1 cellular context compared by ENCODE assay signal in the genomic region with DNA sequence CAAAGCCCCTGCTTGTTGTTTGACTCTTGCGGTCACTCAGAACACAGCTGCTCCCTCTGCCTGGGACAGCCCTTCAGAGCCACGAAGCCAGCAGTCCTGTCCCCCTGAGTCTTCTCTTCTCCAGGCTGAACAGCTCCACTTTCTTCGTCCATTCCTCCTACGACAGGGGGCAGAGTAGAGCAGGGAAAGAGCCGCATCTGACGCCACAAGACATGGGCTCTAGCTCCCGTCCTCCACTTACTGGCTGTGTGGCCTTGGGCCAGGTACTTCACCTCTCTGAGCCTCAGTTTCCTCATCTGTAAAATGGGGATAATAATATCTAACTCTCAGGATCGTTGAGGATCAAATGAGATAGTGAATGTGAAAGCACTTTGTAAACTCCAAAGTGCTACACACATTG.
TF ChIP-seq lines count a peak whose summit lies in the region.

No MANE protein-coding gene starts in this region.

TF ChIP-seq in K562, 482 proteins besides CTCF, POLR2A, EP300 and RAD21 (continued from another document and continues in another):
- TF ChIP-seq, protein P1, sequence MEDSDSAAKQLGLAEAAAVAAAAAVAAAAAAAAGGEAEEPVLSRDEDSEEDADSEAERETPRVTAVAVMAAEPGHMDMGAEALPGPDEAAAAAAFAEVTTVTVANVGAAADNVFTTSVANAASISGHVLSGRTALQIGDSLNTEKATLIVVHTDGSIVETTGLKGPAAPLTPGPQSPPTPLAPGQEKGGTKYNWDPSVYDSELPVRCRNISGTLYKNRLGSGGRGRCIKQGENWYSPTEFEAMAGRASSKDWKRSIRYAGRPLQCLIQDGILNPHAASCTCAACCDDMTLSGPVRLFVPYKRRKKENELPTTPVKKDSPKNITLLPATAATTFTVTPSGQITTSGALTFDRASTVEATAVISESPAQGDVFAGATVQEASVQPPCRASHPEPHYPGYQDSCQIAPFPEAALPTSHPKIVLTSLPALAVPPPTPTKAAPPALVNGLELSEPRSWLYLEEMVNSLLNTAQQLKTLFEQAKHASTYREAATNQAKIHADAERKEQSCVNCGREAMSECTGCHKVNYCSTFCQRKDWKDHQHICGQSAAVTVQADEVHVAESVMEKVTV (CRISPR knock-in tag; IDR thresholded peaks at IDR 0.05) = no peak
- TF ChIP-seq CBX1 (IDR thresholded peaks at IDR 0.05; ENCODE audit: low read depth) = 0 out of 2 replicates have a peak, but pooled peaks have one; percentile 87
- no peak for TF ChIP-seq SMARCC2 (IDR thresholded peaks at IDR 0.05; ENCODE audit: low read depth)
- TF ChIP-seq, protein P2, sequence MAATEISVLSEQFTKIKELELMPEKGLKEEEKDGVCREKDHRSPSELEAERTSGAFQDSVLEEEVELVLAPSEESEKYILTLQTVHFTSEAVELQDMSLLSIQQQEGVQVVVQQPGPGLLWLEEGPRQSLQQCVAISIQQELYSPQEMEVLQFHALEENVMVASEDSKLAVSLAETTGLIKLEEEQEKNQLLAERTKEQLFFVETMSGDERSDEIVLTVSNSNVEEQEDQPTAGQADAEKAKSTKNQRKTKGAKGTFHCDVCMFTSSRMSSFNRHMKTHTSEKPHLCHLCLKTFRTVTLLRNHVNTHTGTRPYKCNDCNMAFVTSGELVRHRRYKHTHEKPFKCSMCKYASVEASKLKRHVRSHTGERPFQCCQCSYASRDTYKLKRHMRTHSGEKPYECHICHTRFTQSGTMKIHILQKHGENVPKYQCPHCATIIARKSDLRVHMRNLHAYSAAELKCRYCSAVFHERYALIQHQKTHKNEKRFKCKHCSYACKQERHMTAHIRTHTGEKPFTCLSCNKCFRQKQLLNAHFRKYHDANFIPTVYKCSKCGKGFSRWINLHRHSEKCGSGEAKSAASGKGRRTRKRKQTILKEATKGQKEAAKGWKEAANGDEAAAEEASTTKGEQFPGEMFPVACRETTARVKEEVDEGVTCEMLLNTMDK (IDR thresholded peaks at IDR 0.05; ENCODE audit: borderline replicate concordance, insufficient read depth, low read depth, low read length, poor library complexity, severe bottlenecking) = no peak
- no peak for TF ChIP-seq TOE1 (IDR thresholded peaks at IDR 0.05; ENCODE audit: borderline replicate concordance)
- no peak for TF ChIP-seq TOE1 (CRISPR knock-in tag; IDR thresholded peaks at IDR 0.05; ENCODE audit: borderline replicate concordance, low read depth)
- TF ChIP-seq CEBPB (tag; IDR thresholded peaks at IDR 0.05) = no peak
- no peak for TF ChIP-seq PCBP1 (IDR thresholded peaks at IDR 0.05; ENCODE audit: low read depth, low read length, poor library complexity, severe bottlenecking)
- no peak for TF ChIP-seq ZNF184 (CRISPR knock-in tag; IDR thresholded peaks at IDR 0.05)
- no peak for TF ChIP-seq MEF2A (IDR thresholded peaks at IDR 0.05; ENCODE audit: control insufficient read depth, low read depth, low read length)
- no peak for TF ChIP-seq WHSC1 (IDR thresholded peaks at IDR 0.05; ENCODE audit: low read length)
- TF ChIP-seq, protein P3, sequence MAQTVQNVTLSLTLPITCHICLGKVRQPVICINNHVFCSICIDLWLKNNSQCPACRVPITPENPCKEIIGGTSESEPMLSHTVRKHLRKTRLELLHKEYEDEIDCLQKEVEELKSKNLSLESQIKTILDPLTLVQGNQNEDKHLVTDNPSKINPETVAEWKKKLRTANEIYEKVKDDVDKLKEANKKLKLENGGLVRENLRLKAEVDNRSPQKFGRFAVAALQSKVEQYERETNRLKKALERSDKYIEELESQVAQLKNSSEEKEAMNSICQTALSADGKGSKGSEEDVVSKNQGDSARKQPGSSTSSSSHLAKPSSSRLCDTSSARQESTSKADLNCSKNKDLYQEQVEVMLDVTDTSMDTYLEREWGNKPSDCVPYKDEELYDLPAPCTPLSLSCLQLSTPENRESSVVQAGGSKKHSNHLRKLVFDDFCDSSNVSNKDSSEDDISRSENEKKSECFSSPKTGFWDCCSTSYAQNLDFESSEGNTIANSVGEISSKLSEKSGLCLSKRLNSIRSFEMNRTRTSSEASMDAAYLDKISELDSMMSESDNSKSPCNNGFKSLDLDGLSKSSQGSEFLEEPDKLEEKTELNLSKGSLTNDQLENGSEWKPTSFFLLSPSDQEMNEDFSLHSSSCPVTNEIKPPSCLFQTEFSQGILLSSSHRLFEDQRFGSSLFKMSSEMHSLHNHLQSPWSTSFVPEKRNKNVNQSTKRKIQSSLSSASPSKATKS (CRISPR knock-in tag; IDR thresholded peaks at IDR 0.05) = no peak
- TF ChIP-seq, protein P4, sequence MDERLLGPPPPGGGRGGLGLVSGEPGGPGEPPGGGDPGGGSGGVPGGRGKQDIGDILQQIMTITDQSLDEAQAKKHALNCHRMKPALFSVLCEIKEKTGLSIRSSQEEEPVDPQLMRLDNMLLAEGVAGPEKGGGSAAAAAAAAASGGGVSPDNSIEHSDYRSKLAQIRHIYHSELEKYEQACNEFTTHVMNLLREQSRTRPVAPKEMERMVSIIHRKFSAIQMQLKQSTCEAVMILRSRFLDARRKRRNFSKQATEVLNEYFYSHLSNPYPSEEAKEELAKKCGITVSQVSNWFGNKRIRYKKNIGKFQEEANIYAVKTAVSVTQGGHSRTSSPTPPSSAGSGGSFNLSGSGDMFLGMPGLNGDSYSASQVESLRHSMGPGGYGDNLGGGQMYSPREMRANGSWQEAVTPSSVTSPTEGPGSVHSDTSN (CRISPR knock-in tag; IDR thresholded peaks at IDR 0.05; ENCODE audit: low read depth) = no peak
- TF ChIP-seq, protein P4 (tag; conservative IDR thresholded peaks at IDR 0.05; ENCODE audit: low read depth) = no peak
- TF ChIP-seq FIP1L1 (IDR thresholded peaks at IDR 0.05; ENCODE audit: low read depth, low read length, poor library complexity, severe bottlenecking) = no peak
- TF ChIP-seq, protein P5, sequence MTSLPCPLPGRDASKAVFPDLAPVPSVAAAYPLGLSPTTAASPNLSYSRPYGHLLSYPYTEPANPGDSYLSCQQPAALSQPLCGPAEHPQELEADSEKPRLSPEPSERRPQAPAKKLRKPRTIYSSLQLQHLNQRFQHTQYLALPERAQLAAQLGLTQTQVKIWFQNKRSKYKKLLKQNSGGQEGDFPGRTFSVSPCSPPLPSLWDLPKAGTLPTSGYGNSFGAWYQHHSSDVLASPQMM (CRISPR knock-in tag; IDR thresholded peaks at IDR 0.05) = no peak
- TF ChIP-seq, protein P6, sequence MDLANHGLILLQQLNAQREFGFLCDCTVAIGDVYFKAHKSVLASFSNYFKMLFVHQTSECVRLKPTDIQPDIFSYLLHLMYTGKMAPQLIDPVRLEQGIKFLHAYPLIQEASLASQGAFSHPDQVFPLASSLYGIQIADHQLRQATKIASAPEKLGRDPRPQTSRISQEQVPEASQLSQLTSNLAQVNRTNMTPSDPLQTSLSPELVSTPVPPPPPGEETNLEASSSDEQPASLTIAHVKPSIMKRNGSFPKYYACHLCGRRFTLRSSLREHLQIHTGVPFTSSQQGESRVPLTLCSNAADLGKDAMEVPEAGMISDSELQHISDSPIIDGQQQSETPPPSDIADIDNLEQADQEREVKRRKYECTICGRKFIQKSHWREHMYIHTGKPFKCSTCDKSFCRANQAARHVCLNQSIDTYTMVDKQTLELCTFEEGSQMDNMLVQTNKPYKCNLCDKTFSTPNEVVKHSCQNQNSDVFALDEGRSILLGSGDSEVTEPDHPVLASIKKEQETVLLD (IDR thresholded peaks at IDR 0.05) = no peak
- TF ChIP-seq CCAR2 (IDR thresholded peaks at IDR 0.05; ENCODE audit: low read depth, low read length) = no peak
- TF ChIP-seq, protein P7, sequence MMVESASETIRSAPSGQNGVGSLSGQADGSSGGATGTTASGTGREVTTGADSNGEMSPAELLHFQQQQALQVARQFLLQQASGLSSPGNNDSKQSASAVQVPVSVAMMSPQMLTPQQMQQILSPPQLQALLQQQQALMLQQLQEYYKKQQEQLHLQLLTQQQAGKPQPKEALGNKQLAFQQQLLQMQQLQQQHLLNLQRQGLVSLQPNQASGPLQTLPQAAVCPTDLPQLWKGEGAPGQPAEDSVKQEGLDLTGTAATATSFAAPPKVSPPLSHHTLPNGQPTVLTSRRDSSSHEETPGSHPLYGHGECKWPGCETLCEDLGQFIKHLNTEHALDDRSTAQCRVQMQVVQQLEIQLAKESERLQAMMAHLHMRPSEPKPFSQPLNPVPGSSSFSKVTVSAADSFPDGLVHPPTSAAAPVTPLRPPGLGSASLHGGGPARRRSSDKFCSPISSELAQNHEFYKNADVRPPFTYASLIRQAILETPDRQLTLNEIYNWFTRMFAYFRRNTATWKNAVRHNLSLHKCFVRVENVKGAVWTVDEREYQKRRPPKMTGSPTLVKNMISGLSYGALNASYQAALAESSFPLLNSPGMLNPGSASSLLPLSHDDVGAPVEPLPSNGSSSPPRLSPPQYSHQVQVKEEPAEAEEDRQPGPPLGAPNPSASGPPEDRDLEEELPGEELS (CRISPR knock-in tag; IDR thresholded peaks at IDR 0.05; ENCODE audit: borderline replicate concordance) = no peak
- TF ChIP-seq, protein P8, sequence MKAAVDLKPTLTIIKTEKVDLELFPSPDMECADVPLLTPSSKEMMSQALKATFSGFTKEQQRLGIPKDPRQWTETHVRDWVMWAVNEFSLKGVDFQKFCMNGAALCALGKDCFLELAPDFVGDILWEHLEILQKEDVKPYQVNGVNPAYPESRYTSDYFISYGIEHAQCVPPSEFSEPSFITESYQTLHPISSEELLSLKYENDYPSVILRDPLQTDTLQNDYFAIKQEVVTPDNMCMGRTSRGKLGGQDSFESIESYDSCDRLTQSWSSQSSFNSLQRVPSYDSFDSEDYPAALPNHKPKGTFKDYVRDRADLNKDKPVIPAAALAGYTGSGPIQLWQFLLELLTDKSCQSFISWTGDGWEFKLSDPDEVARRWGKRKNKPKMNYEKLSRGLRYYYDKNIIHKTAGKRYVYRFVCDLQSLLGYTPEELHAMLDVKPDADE (conservative IDR thresholded peaks at IDR 0.05; ENCODE audit: control insufficient read depth, low read depth, low read length) = no peak
- no peak for TF ChIP-seq MYNN (IDR thresholded peaks at IDR 0.05)
- no peak for TF ChIP-seq MYNN (CRISPR knock-in tag; IDR thresholded peaks at IDR 0.05)
- TF ChIP-seq NFE2L1 (tag; IDR thresholded peaks at IDR 0.05; ENCODE audit: borderline replicate concordance, low read depth) = no peak
- TF ChIP-seq CC2D1A (IDR thresholded peaks at IDR 0.05) = peak; percentile 54; the same call in 1 of the 2 replicates
- TF ChIP-seq GATAD2B (IDR thresholded peaks at IDR 0.05; ENCODE audit: borderline replicate concordance) = no peak
- TF ChIP-seq, protein P9, sequence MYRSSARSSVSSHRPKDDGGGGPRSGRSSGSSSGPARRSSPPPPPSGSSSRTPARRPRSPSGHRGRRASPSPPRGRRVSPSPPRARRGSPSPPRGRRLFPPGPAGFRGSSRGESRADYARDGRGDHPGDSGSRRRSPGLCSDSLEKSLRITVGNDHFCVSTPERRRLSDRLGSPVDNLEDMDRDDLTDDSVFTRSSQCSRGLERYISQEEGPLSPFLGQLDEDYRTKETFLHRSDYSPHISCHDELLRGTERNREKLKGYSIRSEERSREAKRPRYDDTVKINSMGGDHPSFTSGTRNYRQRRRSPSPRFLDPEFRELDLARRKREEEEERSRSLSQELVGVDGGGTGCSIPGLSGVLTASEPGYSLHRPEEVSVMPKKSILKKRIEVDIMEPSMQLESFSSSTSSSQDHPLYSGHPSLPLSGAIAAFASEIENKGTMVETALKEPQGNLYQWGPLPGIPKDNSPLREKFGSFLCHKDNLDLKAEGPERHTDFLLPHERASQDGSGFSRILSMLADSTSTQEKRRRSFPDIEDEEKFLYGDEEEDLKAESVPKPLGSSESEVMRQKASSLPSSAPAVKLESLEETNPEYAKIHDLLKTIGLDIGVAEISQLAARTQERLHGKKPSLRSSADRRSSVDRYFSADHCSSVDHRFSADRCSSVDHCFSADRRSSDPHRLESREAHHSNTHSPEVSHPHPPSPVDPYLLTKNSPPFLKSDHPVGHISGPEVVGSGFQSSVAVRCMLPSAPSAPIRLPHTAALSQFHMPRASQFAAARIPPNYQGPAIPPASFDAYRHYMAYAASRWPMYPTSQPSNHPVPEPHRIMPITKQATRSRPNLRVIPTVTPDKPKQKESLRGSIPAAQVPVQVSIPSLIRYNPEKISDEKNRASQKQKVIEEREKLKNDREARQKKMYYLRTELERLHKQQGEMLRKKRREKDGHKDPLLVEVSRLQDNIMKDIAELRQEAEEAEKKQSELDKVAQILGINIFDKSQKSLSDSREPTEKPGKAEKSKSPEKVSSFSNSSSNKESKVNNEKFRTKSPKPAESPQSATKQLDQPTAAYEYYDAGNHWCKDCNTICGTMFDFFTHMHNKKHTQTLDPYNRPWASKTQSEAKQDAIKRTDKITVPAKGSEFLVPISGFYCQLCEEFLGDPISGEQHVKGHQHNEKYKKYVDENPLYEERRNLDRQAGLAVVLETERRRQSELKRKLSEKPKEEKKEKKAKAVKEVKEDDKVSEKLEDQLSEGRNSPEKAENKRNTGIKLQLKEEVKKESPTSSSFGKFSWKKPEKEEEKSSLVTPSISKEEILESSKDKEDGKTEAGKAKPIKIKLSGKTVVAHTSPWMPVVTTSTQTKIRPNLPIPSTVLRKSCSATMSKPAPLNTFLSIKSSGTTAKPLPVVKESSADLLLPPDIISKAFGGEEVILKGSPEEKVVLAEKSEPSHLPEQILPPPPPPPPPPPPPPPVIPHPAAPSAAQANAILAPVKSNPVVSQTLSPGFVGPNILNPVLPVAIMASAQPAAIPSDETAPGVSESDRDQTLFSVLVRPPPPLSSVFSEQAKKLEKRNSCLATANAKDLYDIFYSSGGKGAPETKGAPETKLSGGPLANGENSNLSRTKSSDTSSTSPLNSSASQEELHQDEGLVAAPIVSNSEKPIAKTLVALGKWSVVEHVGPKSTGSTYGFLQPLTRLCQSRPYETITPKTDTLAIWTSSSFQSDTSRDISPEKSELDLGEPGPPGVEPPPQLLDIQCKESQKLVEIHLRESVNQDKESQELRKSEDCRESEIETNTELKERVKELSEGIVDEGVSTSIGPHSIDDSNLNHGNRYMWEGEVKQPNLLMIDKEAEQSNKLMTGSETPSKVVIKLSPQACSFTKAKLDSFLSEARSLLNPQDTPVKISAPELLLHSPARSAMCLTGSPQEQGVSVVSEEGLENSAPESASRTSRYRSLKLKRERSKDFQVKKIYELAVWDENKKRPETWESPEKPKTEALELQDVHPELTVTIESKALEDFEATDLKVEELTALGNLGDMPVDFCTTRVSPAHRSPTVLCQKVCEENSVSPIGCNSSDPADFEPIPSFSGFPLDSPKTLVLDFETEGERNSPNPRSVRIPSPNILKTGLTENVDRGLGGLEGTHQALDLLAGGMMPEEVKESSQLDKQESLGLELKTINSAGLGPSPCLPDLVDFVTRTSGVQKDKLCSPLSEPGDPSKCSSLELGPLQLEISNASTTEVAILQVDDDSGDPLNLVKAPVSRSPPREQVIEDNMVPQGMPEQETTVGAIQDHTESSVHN (IDR thresholded peaks at IDR 0.05; ENCODE audit: borderline replicate concordance in 1 of 2, low read depth in 1 of 2) = no peak
- TF ChIP-seq POLR2AphosphoS2 (IDR thresholded peaks at IDR 0.05; ENCODE audit: low read length) = no peak
- TF ChIP-seq ADNP (tag; IDR thresholded peaks at IDR 0.05) = peak; percentile 94
- no peak for TF ChIP-seq XRCC3 (IDR thresholded peaks at IDR 0.05)
- peak; percentile 98 for TF ChIP-seq BCOR (IDR thresholded peaks at IDR 0.05)
